ENCODE assay signal across 10 cellular contexts in the genomic region with DNA sequence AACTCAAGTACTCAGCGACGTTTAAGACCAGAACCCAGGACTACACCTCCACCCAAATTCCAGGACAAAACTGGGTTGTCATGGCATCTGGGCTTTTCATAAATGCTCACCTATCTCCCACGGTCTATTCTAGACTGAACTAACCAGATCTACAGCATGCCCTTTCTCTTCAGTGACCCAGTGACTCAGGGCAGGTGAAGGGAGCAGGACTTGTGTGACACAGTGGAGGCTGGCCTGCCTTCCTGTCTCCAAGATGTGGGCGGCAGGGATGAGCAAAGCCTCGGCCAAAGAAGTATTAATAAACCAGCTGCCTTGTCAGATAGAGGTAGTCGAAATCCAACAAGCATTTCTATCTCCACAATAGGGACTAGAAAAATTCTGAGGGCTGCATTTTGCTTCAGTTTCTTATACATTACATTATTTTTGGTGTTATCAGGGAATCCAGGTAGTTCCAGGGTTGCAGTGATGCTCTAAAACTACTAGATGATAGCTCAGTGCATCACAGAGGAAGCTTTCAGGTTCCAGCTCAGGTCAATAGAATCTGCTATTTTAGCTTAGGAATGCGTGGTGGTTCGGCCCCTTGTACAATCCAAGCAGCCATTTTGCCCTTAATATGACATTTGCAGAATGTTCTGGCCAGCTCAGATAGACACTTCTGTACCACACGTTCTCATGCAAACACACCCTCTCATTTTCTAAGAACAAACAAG. TPM values are rescaled to one million over a fixed set of nuclear protein-coding genes. Genes with fewer than 3 reads are reported as not detected.
DNase-seq lines count a peak whose midpoint lies in the region; ATAC-seq and TF ChIP-seq lines count a peak whose summit lies in the region.
"Had no signal": no experiment of that assay in that cellular context is flagged by ENCODE, and none has a peak within 500 bp of the region (broad histone marks: within the 10 kb centered on the region; RNA-seq: fewer than 3 reads in every experiment).

No MANE protein-coding gene starts in this region.

- no peak overlapping the region for H3K4me3 ChIP-seq in CD8-positive, alpha-beta T cell (ENCODE audit: low read depth, low read length)
- no peak overlapping the region for H3K4me3 ChIP-seq in NT2/D1 (ENCODE audit: insufficient read length, low read depth)
- no peak overlapping the region for H3K4me3 ChIP-seq in brain microvascular endothelial cell (ENCODE audit: low read depth, low read length)
- H3K4me3 ChIP-seq in naive thymus-derived CD4-positive, alpha-beta T cell (ENCODE audit: low read length), result no peak overlapping the region

- no peaks in the 10 kb centered on the region for H3K27me3 ChIP-seq in CD8-positive, alpha-beta T cell (ENCODE audit: insufficient read depth, low read length)
- H3K27me3 ChIP-seq in NT2/D1 (ENCODE audit: insufficient read depth, insufficient read length) (no peaks in the 10 kb centered on the region), brain microvascular endothelial cell (replicated peaks) (no peaks in the 10 kb centered on the region)
- no peaks in the 10 kb centered on the region for H3K27me3 ChIP-seq in naive thymus-derived CD4-positive, alpha-beta T cell (ENCODE audit: control insufficient read depth in 2 of 2, insufficient read depth in 2 of 2, low read length in 2 of 2)

- DNase-seq in CD8-positive, alpha-beta T cell, result no peak
- no peak for DNase-seq in NT2/D1 (ENCODE audit: low read depth, low spot score)
- DNase-seq in brain microvascular endothelial cell, result no peak
- DNase-seq in naive thymus-derived CD4-positive, alpha-beta T cell, result no peak
- DNase-seq in GM19238 (ENCODE audit: insufficient read length, low spot score), result no peak
- no peak for DNase-seq in epidermal melanocyte (ENCODE audit: insufficient read length, low spot score)
- DNase-seq: activated effector memory CD4-positive, alpha-beta T cell treated with anti-CD3 and anti-CD28 coated beads, Interleukin-2, amount 50 U/mL, for 16 hours; NCI-H2029 had no signal

- POLR2A ChIA-PET in CD8-positive, alpha-beta T cell (lab: Charles Lee), result interaction anchor here (0.8 kb wide), 1 partner anchor 10 kb away, joined by 3 read pairs; no protein-coding TSS in a partner anchor
- POLR2A ChIA-PET in naive thymus-derived CD4-positive, alpha-beta T cell (lab: Charles Lee), result interaction anchor here (0.7 to 1.9 kb wide), 4 partner anchors 10 to 88 kb away, joined by 3 to 8 read pairs (median 4); partner anchors contain the start of gene SYNE3

- intact Hi-C loops in CD8-positive, alpha-beta T cell (cut with DNase I, micrococcal nuclease), result loop anchor here (5.0 to 10.0 kb wide), 5 partner anchors 373 to 1448 kb away; partner anchors contain the start of genes AK7 (in 1 of the 2), ATG2B (in 1 of the 2), DDX24 (in 1 of the 2) and DICER1 (in 1 of the 2)
- intact Hi-C loops in naive thymus-derived CD4-positive, alpha-beta T cell (cut with micrococcal nuclease), result loop anchor here (5.0 kb wide), 4 partner anchors 33 to 1348 kb away; partner anchors contain the start of gene PAPOLA (in 1 of the 2)

- H3K36me3 ChIP-seq in CD8-positive, alpha-beta T cell (ENCODE audit: insufficient read depth, low read length), result no peaks in the 10 kb centered on the region
- H3K36me3 ChIP-seq in NT2/D1 (ENCODE audit: insufficient read depth, insufficient read length, low read length), result peaks cover 32% of the 10 kb centered on the region
- no peaks in the 10 kb centered on the region for H3K36me3 ChIP-seq in brain microvascular endothelial cell (replicated peaks)
- H3K36me3 ChIP-seq in naive thymus-derived CD4-positive, alpha-beta T cell (ENCODE audit: control insufficient read depth in 2 of 3, insufficient read depth in 3 of 3, low read length in 3 of 3), result peaks cover 0 to 8% (median 0%) of the 10 kb centered on the region in 3 experiments

- in situ Hi-C loops in brain microvascular endothelial cell (cut with HindIII; ENCODE audit: low pct_ligation_motif_present, low sequenced_read_pairs), result no loop called here

- H3K27ac ChIP-seq in CD8-positive, alpha-beta T cell (ENCODE audit: low read depth, low read length), result no peak overlapping the region
- peak overlapping the region; percentile 47 for H3K27ac ChIP-seq in brain microvascular endothelial cell
- H3K27ac ChIP-seq in naive thymus-derived CD4-positive, alpha-beta T cell (ENCODE audit: low read depth, low read length), result no peak overlapping the region

- no peak overlapping the region for H3K4me3 Mint-ChIP-seq in CD8-positive, alpha-beta T cell
- no peak overlapping the region for H3K4me3 Mint-ChIP-seq in naive thymus-derived CD4-positive, alpha-beta T cell

- H3K27ac Mint-ChIP-seq in CD8-positive, alpha-beta T cell, result peak overlapping the region; percentile 50
- H3K27ac Mint-ChIP-seq in naive thymus-derived CD4-positive, alpha-beta T cell, result peak overlapping the region; percentile 12 to 74 (median 32)

- H3K9me3 Mint-ChIP-seq in CD8-positive, alpha-beta T cell, result no peaks in the 10 kb centered on the region
- H3K9me3 Mint-ChIP-seq in naive thymus-derived CD4-positive, alpha-beta T cell, result no peaks in the 10 kb centered on the region

- no peak for ATAC-seq in CD8-positive, alpha-beta T cell
- ATAC-seq in naive thymus-derived CD4-positive, alpha-beta T cell, result no peak
- ATAC-seq in GM19452 (IDR thresholded peaks at IDR 0.05; ENCODE audit: unreplicated experiment) (no peak), HG02623 (IDR thresholded peaks at IDR 0.05; ENCODE audit: unreplicated experiment) (no peak)

- H3K4me1 Mint-ChIP-seq in CD8-positive, alpha-beta T cell (ENCODE audit: low read depth), result peaks cover 59% of the 10 kb centered on the region
- peaks cover 31 to 74% (median 67%) of the 10 kb centered on the region in 7 donors for H3K4me1 Mint-ChIP-seq in naive thymus-derived CD4-positive, alpha-beta T cell

- no peak for TF ChIP-seq CTCF in CD8-positive, alpha-beta T cell (IDR thresholded peaks at IDR 0.05)
- TF ChIP-seq CTCF in brain microvascular endothelial cell (IDR thresholded peaks at IDR 0.05; ENCODE audit: low read depth, low read length, missing control alignments), result no peak

- peaks cover 41% of the 10 kb centered on the region for H3K4me1 ChIP-seq in CD8-positive, alpha-beta T cell (ENCODE audit: insufficient read depth, low read length)
- H3K4me1 ChIP-seq in NT2/D1 (ENCODE audit: insufficient read depth, insufficient read length), result peaks cover 4% of the 10 kb centered on the region
- peaks cover 18 to 24% of the 10 kb centered on the region in 2 donors for H3K4me1 ChIP-seq in naive thymus-derived CD4-positive, alpha-beta T cell (ENCODE audit: control insufficient read depth in 2 of 2, insufficient read depth in 2 of 2, low read length in 2 of 2)

- CTCF ChIA-PET in CD8-positive, alpha-beta T cell (lab: Charles Lee), result interaction anchor here (1.2 to 25.2 kb wide), 3 partner anchors 11 to 83 kb away, joined by 4 to 532 read pairs (median 5); no protein-coding TSS in a partner anchor
- CTCF ChIA-PET in naive thymus-derived CD4-positive, alpha-beta T cell (lab: Charles Lee), result interaction anchor here (0.7 to 10.2 kb wide), 2 partner anchors 66 to 89 kb away, joined by 3 to 209 read pairs; no protein-coding TSS in a partner anchor

- H3K36me3 Mint-ChIP-seq in CD8-positive, alpha-beta T cell, result peaks cover 21% of the 10 kb centered on the region
- H3K36me3 Mint-ChIP-seq in naive thymus-derived CD4-positive, alpha-beta T cell, result peaks cover 0 to 12% (median 7%) of the 10 kb centered on the region in 5 donors

- no peaks in the 10 kb centered on the region for H3K27me3 Mint-ChIP-seq in CD8-positive, alpha-beta T cell (ENCODE audit: low read depth)
- H3K27me3 Mint-ChIP-seq in naive thymus-derived CD4-positive, alpha-beta T cell, result no peaks in the 10 kb centered on the region

- H3K9ac ChIP-seq in NT2/D1 (ENCODE audit: insufficient read length, low read depth), result peak overlapping the region; percentile 8

- no peaks in the 10 kb centered on the region for H3K9me3 ChIP-seq in CD8-positive, alpha-beta T cell (ENCODE audit: low read length)
- H3K9me3 ChIP-seq in NT2/D1 (ENCODE audit: insufficient read depth, low read length), result no peaks in the 10 kb centered on the region
- H3K9me3 ChIP-seq in naive thymus-derived CD4-positive, alpha-beta T cell (ENCODE audit: control insufficient read depth in 2 of 3, low read length in 3 of 3), result no peaks in the 10 kb centered on the region

RNA-seq across cellular contexts. Expression of gene GLRX5, which starts 4.2 kb away (rescaled TPM):
- total RNA-seq in CD8-positive, alpha-beta T cell, result 10 to 100 TPM; 13.7 to 15.2 TPM
- 10 to 100 TPM; 12.3 to 31.6 (median 19.8) TPM for total RNA-seq in naive thymus-derived CD4-positive, alpha-beta T cell
- polyA plus RNA-seq in naive thymus-derived CD4-positive, alpha-beta T cell, result 10 to 100 TPM; 55.2 to 56.9 TPM

RNA-seq across cellular contexts. Expression of gene SYNE3, which starts 14.2 kb away (rescaled TPM):
- total RNA-seq in CD8-positive, alpha-beta T cell, result 10 to 100 TPM; 18.5 to 19.7 TPM
- total RNA-seq in naive thymus-derived CD4-positive, alpha-beta T cell, result 10 to 100 TPM; 46.7 to 83.9 (median 52.5) TPM
- 1 to 10 TPM; 6.8 to 7.0 TPM for polyA plus RNA-seq in naive thymus-derived CD4-positive, alpha-beta T cell
